Comparison of ENCODE assay signal across 3 cellular contexts in the genomic region with DNA sequence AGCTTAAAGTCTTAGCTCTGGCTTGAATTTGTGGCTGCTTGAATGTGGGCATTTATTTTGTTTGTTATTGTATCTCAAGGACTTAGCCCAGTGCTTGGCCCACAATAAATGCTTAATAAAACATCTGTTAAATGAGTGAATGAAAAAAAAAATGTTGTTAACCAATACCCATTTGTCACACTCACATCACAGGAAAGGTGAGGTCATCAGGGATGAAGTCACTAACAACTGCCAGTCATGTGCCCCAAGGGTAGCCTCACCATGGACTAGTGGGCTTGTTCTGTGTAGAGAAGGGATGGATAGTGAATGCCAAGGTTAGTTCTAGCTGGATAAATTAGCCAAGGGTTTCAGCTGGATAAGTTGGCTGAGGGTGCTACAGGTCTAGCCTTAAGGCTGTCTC.
TF ChIP-seq lines count a peak whose summit lies in the region.

No MANE protein-coding gene starts in this region.

TF ChIP-seq in A549, 52 proteins besides CTCF, POLR2A, EP300 and RAD21:
- TF ChIP-seq RFX5 (IDR thresholded peaks at IDR 0.05) = no peak
- no peak for TF ChIP-seq ZSCAN20 (CRISPR knock-in tag; IDR thresholded peaks at IDR 0.05)
- TF ChIP-seq RNF2 (IDR thresholded peaks at IDR 0.05; ENCODE audit: borderline replicate concordance, low read depth) = no peak
- TF ChIP-seq MAFK (IDR thresholded peaks at IDR 0.05; ENCODE audit: partially characterized antibody) = no peak
- no peak for TF ChIP-seq TP53 (CRISPR knock-in tag; IDR thresholded peaks at IDR 0.05)
- TF ChIP-seq EHMT2 (IDR thresholded peaks at IDR 0.05; ENCODE audit: low read depth) = no peak
- TF ChIP-seq MAZ (IDR thresholded peaks at IDR 0.05; ENCODE audit: borderline replicate concordance, low read depth, low read length) = no peak
- TF ChIP-seq HOXA7 (CRISPR knock-in tag; IDR thresholded peaks at IDR 0.05) = no peak
- TF ChIP-seq GATA3 (IDR thresholded peaks at IDR 0.05; ENCODE audit: borderline replicate concordance) = no peak
- TF ChIP-seq KDM1A (IDR thresholded peaks at IDR 0.05; ENCODE audit: low read depth) = no peak
- TF ChIP-seq, protein P1, sequence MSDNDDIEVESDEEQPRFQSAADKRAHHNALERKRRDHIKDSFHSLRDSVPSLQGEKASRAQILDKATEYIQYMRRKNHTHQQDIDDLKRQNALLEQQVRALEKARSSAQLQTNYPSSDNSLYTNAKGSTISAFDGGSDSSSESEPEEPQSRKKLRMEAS (IDR thresholded peaks at IDR 0.05) = no peak
- TF ChIP-seq FOSB (CRISPR knock-in tag; IDR thresholded peaks at IDR 0.05) = no peak
- TF ChIP-seq HOXB5 (CRISPR knock-in tag; IDR thresholded peaks at IDR 0.05) = no peak
- no peak for TF ChIP-seq FOXS1 (CRISPR knock-in tag; IDR thresholded peaks at IDR 0.05)
- TF ChIP-seq JUN (IDR thresholded peaks at IDR 0.05) = no peak
- TF ChIP-seq ZNF302 (CRISPR knock-in tag; IDR thresholded peaks at IDR 0.05) = no peak
- TF ChIP-seq, protein P2, sequence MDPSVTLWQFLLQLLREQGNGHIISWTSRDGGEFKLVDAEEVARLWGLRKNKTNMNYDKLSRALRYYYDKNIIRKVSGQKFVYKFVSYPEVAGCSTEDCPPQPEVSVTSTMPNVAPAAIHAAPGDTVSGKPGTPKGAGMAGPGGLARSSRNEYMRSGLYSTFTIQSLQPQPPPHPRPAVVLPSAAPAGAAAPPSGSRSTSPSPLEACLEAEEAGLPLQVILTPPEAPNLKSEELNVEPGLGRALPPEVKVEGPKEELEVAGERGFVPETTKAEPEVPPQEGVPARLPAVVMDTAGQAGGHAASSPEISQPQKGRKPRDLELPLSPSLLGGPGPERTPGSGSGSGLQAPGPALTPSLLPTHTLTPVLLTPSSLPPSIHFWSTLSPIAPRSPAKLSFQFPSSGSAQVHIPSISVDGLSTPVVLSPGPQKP (IDR thresholded peaks at IDR 0.05; ENCODE audit: low read depth, low read length) = no peak

TF ChIP-seq in HEK293, 187 proteins besides CTCF, POLR2A, EP300 and RAD21 (continues in another document):
- no peak for TF ChIP-seq ZNF768 (tag by site-specific recombination; IDR thresholded peaks at IDR 0.05)
- no peak for TF ChIP-seq ZNF747 (tag by site-specific recombination; IDR thresholded peaks at IDR 0.05)
- TF ChIP-seq ZNF366 (tag by site-specific recombination; conservative IDR thresholded peaks at IDR 0.05) = peak; percentile 92
- TF ChIP-seq ZNF148 (tag by site-specific recombination; IDR thresholded peaks at IDR 0.05; ENCODE audit: borderline replicate concordance) = no peak
- TF ChIP-seq ZBTB6 (tag by site-specific recombination; IDR thresholded peaks at IDR 0.05) = no peak
- no peak for TF ChIP-seq FEZF1 (tag by site-specific recombination; IDR thresholded peaks at IDR 0.05)
- TF ChIP-seq ZNF248 (tag by site-specific recombination; IDR thresholded peaks at IDR 0.05) = no peak
- no peak for TF ChIP-seq GLIS2 (tag by site-specific recombination; IDR thresholded peaks at IDR 0.05)
- TF ChIP-seq, protein P3, sequence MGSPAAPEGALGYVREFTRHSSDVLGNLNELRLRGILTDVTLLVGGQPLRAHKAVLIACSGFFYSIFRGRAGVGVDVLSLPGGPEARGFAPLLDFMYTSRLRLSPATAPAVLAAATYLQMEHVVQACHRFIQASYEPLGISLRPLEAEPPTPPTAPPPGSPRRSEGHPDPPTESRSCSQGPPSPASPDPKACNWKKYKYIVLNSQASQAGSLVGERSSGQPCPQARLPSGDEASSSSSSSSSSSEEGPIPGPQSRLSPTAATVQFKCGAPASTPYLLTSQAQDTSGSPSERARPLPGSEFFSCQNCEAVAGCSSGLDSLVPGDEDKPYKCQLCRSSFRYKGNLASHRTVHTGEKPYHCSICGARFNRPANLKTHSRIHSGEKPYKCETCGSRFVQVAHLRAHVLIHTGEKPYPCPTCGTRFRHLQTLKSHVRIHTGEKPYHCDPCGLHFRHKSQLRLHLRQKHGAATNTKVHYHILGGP (tag by site-specific recombination; IDR thresholded peaks at IDR 0.05) = no peak
- no peak for TF ChIP-seq ZNF311 (tag by site-specific recombination; IDR thresholded peaks at IDR 0.05; ENCODE audit: borderline replicate concordance)
- TF ChIP-seq ZBTB21 (tag by site-specific recombination; IDR thresholded peaks at IDR 0.05) = peak; percentile 78
- TF ChIP-seq ZNF785 (tag by site-specific recombination; IDR thresholded peaks at IDR 0.05) = no peak
- TF ChIP-seq ZXDB (tag by site-specific recombination; IDR thresholded peaks at IDR 0.05) = no peak
- TF ChIP-seq, protein P4, sequence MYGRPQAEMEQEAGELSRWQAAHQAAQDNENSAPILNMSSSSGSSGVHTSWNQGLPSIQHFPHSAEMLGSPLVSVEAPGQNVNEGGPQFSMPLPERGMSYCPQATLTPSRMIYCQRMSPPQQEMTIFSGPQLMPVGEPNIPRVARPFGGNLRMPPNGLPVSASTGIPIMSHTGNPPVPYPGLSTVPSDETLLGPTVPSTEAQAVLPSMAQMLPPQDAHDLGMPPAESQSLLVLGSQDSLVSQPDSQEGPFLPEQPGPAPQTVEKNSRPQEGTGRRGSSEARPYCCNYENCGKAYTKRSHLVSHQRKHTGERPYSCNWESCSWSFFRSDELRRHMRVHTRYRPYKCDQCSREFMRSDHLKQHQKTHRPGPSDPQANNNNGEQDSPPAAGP (tag by site-specific recombination; IDR thresholded peaks at IDR 0.05) = peak; percentile 53; the same call in 1 of the 2 replicates
- TF ChIP-seq ZEB2 (tag by site-specific recombination; IDR thresholded peaks at IDR 0.05) = peak; percentile 71
- no peak for TF ChIP-seq ZNF654 (tag by site-specific recombination; IDR thresholded peaks at IDR 0.05; ENCODE audit: low read depth)
- TF ChIP-seq, protein P5, sequence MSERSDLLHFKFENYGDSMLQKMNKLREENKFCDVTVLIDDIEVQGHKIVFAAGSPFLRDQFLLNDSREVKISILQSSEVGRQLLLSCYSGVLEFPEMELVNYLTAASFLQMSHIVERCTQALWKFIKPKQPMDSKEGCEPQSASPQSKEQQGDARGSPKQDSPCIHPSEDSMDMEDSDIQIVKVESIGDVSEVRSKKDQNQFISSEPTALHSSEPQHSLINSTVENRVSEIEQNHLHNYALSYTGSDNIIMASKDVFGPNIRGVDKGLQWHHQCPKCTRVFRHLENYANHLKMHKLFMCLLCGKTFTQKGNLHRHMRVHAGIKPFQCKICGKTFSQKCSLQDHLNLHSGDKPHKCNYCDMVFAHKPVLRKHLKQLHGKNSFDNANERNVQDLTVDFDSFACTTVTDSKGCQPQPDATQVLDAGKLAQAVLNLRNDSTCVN (tag by site-specific recombination; optimal IDR thresholded peaks at IDR 0.05) = no peak
- TF ChIP-seq SCRT2 (tag by site-specific recombination; IDR thresholded peaks at IDR 0.05) = peak; percentile 67
- TF ChIP-seq ZNF433 (tag by site-specific recombination; IDR thresholded peaks at IDR 0.05; ENCODE audit: low read depth) = no peak

TF ChIP-seq in GM12891, 5 proteins besides CTCF, POLR2A, EP300 and RAD21:
- TF ChIP-seq POU2F2 (IDR thresholded peaks at IDR 0.05; ENCODE audit: low read depth, low read length) (no peak), TAF1 (IDR thresholded peaks at IDR 0.05; ENCODE audit: low read depth, low read length) (no peak), PAX5 (IDR thresholded peaks at IDR 0.05; ENCODE audit: insufficient read depth, low read length, severe bottlenecking) (no peak), SPI1 (IDR thresholded peaks at IDR 0.05; ENCODE audit: low read depth, low read length) (no peak), POLR2AphosphoS5 (IDR thresholded peaks at IDR 0.05; ENCODE audit: low read depth, low read length) (no peak)
